8 cellular contexts compared by ENCODE assay signal in the genomic region with DNA sequence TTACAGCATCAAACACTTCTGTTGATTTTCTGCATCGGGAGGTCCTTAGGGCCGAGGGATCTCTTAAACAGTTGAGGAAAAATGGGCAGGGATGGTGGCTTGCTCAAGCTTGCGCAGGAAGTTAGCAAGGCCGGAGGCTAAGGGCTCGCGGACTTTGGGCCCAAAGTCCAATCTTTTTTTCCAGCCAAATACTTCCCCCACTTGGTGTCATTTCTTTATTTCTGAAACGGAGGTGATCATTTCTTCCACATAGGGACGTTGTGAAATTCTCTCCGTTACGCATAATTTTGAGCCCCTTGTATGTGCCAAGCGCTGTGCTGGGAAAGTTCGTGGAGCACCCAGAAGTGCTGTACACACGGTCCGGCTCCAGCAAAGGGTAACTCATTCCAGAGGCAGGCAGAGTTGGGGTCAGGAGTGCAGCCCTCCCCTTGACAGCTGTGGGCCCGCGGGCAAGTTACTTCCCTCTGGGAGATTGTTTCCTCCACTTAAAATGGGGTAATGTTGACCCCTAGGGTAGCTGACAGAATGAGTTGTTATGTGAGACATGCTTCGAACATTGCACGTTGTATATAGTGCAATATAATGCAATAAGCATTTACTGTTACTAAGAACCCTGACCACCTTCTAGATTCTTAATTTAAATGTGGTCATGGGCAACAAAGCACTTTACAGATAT. TPM values are rescaled to one million over a fixed set of nuclear protein-coding genes. Genes with fewer than 3 reads are reported as not detected.
DNase-seq lines count a peak whose midpoint lies in the region; ATAC-seq, FAIRE-seq and TF ChIP-seq lines count a peak whose summit lies in the region.

No MANE protein-coding gene starts in this region.

- intact Hi-C loops in Panc1 (cut with micrococcal nuclease; ENCODE audit: unreplicated experiment): no loop called here
- intact Hi-C loops in esophagus muscularis mucosa (cut with DNase I): no loop called here

- CTCF ChIA-PET in Panc1 (lab: Charles Lee): no interaction called here

- no peak for TF ChIP-seq POLR2A in esophagus muscularis mucosa (IDR thresholded peaks at IDR 0.05; ENCODE audit: low read depth)

- WGBS in esophagus muscularis mucosa: 13% methylated on average over 16 of the region's 18 CpGs

- H3K27ac Mint-ChIP-seq in progenitor cell of endocrine pancreas: peak overlapping the region; percentile 89

- DNase-seq in Panc1 (ENCODE audit: low read depth, low spot score): no peak
- DNase-seq in esophagus muscularis mucosa (ENCODE audit: extremely low spot score): no peak
- DNase-seq in progenitor cell of endocrine pancreas (ENCODE audit: low spot score, unreplicated experiment): no peak
- no peak for DNase-seq in NCI-H774 (lab: John Stamatoyannopoulos, UW)
- no peak for DNase-seq in occipital lobe (lab: John Stamatoyannopoulos, UW)
- DNase-seq in frontal cortex (ENCODE audit: low spot score in 2 of 2): no peak

- H3K9me3 ChIP-seq in Panc1 (ENCODE audit: control insufficient read depth, insufficient read depth, low read depth, low read length) (no peaks in the 10 kb centered on the region), esophagus muscularis mucosa (no peaks in the 10 kb centered on the region)

- H3K27me3 ChIP-seq in Panc1 (ENCODE audit: control insufficient read depth, insufficient read depth, low read length): no peaks in the 10 kb centered on the region
- H3K27me3 ChIP-seq in esophagus muscularis mucosa: no peaks in the 10 kb centered on the region

- H3K27ac ChIP-seq in Panc1 (ENCODE audit: low read length): peak overlapping the region; percentile 92
- peak overlapping the region; percentile 81 to 92 (median 85) for H3K27ac ChIP-seq in esophagus muscularis mucosa (replicated peaks in 1 of 4)

- POLR2A ChIA-PET in Panc1 (lab: Charles Lee): interaction anchor here (1.2 kb wide), 1 partner anchor 17 kb away, joined by 4 read pairs; a partner anchor contains a TSS

- ATAC-seq in GM19397 (IDR thresholded peaks at IDR 0.05; ENCODE audit: unreplicated experiment) (peak; percentile 6), Panc1 (peak; percentile 1; the same call in 1 of the 2 replicates), GM18868 (IDR thresholded peaks at IDR 0.05; ENCODE audit: unreplicated experiment) (no peak)

- no peaks in the 10 kb centered on the region for H3K27me3 Mint-ChIP-seq in progenitor cell of endocrine pancreas

- H3K4me1 Mint-ChIP-seq in progenitor cell of endocrine pancreas (ENCODE audit: low read depth): peaks cover 21% of the 10 kb centered on the region

- peaks cover 16% of the 10 kb centered on the region for H3K4me1 ChIP-seq in Panc1 (ENCODE audit: control insufficient read depth, insufficient read depth, low read length)
- peaks cover 41 to 60% (median 52%) of the 10 kb centered on the region in 4 donors for H3K4me1 ChIP-seq in esophagus muscularis mucosa

- in situ Hi-C loops in Panc1 (cut with HindIII; ENCODE audit: low pct_unique_long_range_greater_than_20kb, low sequenced_read_pairs): no loop called here

- peaks cover 11% of the 10 kb centered on the region for H3K36me3 Mint-ChIP-seq in progenitor cell of endocrine pancreas (ENCODE audit: insufficient read depth)

- peak overlapping the region; percentile 90 for H3K4me3 Mint-ChIP-seq in progenitor cell of endocrine pancreas (ENCODE audit: low read depth)

- H3K9me3 Mint-ChIP-seq in progenitor cell of endocrine pancreas (ENCODE audit: low read depth): no peaks in the 10 kb centered on the region

- H3K4me3 ChIP-seq in Panc1 (ENCODE audit: low read depth in 2 of 2, low read length in 2 of 2) (peak overlapping the region; percentile 82 to 93), esophagus muscularis mucosa (peak overlapping the region; percentile 80 to 100 (median 98))

- BruUV-seq in Panc1 (replicated peaks; lab: Mats Ljungman, UMichigan): TSS peak; percentile 49

- TF ChIP-seq EP300 in esophagus muscularis mucosa (IDR thresholded peaks at IDR 0.05): no peak

- TF ChIP-seq CTCF in Panc1 (IDR thresholded peaks at IDR 0.05) (no peak), esophagus muscularis mucosa (IDR thresholded peaks at IDR 0.05) (no peak), progenitor cell of endocrine pancreas (IDR thresholded peaks at IDR 0.05; ENCODE audit: unreplicated experiment) (no peak)

- no peak for FAIRE-seq in frontal cortex (lab: Jason Lieb, UNC)

- H3K36me3 ChIP-seq in Panc1 (ENCODE audit: control insufficient read depth, insufficient read depth, low read length) (peaks cover 10% of the 10 kb centered on the region), esophagus muscularis mucosa (peaks cover 17 to 44% (median 40%) of the 10 kb centered on the region in 4 donors)

RNA-seq across cellular contexts. Expression of a gene that starts 0.8 kb away (rescaled TPM):
- total RNA-seq in Panc1 (2021; ENCODE audit: unreplicated experiment) (29.9 TPM), esophagus muscularis mucosa (10 to 100 TPM; 19.7 to 21.7 (median 20.9) TPM), progenitor cell of endocrine pancreas (30.5 and 32.4 TPM in 2 replicates), occipital lobe (16.1 TPM), frontal cortex (16.3 TPM)
- 22.4 TPM for polyA plus RNA-seq in Panc1 (2012; ENCODE audit: insufficient read length)

RNA-seq across cellular contexts. Expression of a gene that starts 17.4 kb away (rescaled TPM):
- total RNA-seq in Panc1 (2021; ENCODE audit: unreplicated experiment) (177 TPM), esophagus muscularis mucosa (100 to 1,000 TPM; 516 to 895 (median 721) TPM), progenitor cell of endocrine pancreas (332 and 356 TPM in 2 replicates), occipital lobe (90.3 TPM), frontal cortex (92.9 TPM)
- polyA plus RNA-seq in Panc1 (2012; ENCODE audit: insufficient read length): 378 TPM

RNA-seq across cellular contexts. Expression of a gene that starts 29.6 kb away (rescaled TPM):
- total RNA-seq in Panc1 (2021; ENCODE audit: unreplicated experiment) (123 TPM), esophagus muscularis mucosa (100 to 1,000 TPM; 158 to 202 (median 177) TPM), progenitor cell of endocrine pancreas (45.2 and 48.2 TPM in 2 replicates), occipital lobe (18.9 TPM), frontal cortex (19.6 TPM)
- polyA plus RNA-seq in Panc1 (2012; ENCODE audit: insufficient read length): 144 TPM

RNA-seq across cellular contexts. Expression of a gene that starts 46.1 kb away (rescaled TPM):
- total RNA-seq in Panc1 (2021; ENCODE audit: unreplicated experiment) (0.57 TPM), esophagus muscularis mucosa (1 to 10 TPM; 1.2 to 7.1 (median 3.6) TPM), progenitor cell of endocrine pancreas (28.8 and 32.7 TPM in 2 replicates), occipital lobe (24.8 TPM), frontal cortex (19.2 TPM)
- 1.9 TPM for polyA plus RNA-seq in Panc1 (2012; ENCODE audit: insufficient read length)
